ENCODE assay signal across 9 cellular contexts in genomic region chr11:94583885-94584500, GRCh38. TPM values are rescaled to one million over a fixed set of nuclear protein-coding genes. Genes with fewer than 3 reads are reported as not detected.
DNase-seq lines count a peak whose midpoint lies in the region; ATAC-seq, FAIRE-seq and TF ChIP-seq lines count a peak whose summit lies in the region.
"Had no signal": no experiment of that assay in that cellular context is flagged by ENCODE, and none has a peak within 500 bp of the region (broad histone marks: within the 10 kb centered on the region; RNA-seq: fewer than 3 reads in every experiment).

No MANE protein-coding gene starts in this region.

- peak overlapping the region; percentile 85 for H3K27ac Mint-ChIP-seq in stimulated activated naive B cell treated with anti-CD40 and anti-IgM and Interleukin-4, amounts not matched to agents 10 μg/mL and 1 μg/mL and 100 μg/mL, for 72 hours

- no peaks in the 10 kb centered on the region for H3K27me3 Mint-ChIP-seq in stimulated activated naive B cell treated with anti-CD40 and anti-IgM and Interleukin-4, amounts not matched to agents 10 μg/mL and 1 μg/mL and 100 μg/mL, for 72 hours

- H3K9me3 Mint-ChIP-seq in stimulated activated naive B cell treated with anti-CD40 and anti-IgM and Interleukin-4, amounts not matched to agents 10 μg/mL and 1 μg/mL and 100 μg/mL, for 72 hours: no peaks in the 10 kb centered on the region

- H3K9ac ChIP-seq in colonic mucosa (ENCODE audit: low read depth in 2 of 2, low read length in 2 of 2): no peak overlapping the region

- peak overlapping the region; percentile 33 to 62 for H3K4me3 Mint-ChIP-seq in stimulated activated naive B cell treated with anti-CD40 and anti-IgM and Interleukin-4, amounts not matched to agents 10 μg/mL and 1 μg/mL and 100 μg/mL, for 72 hours

- ATAC-seq in Right ventricle myocardium superior (ENCODE audit: poor library complexity) (peak; percentile 46), right cardiac atrium (no peak), HG02678 (IDR thresholded peaks at IDR 0.05; ENCODE audit: unreplicated experiment) (peak; percentile 53)
- peak; percentile 67 to 75 for ATAC-seq in stimulated activated naive B cell treated with anti-CD40 and anti-IgM and Interleukin-4, amounts not matched to agents 10 μg/mL and 1 μg/mL and 100 μg/mL, for 72 hours (replicated peaks)

- H3K4me3 ChIP-seq in right cardiac atrium (ENCODE audit: low read length): no peak overlapping the region
- H3K4me3 ChIP-seq in colonic mucosa: no peak overlapping the region

- no peaks in the 10 kb centered on the region for H3K36me3 Mint-ChIP-seq in stimulated activated naive B cell treated with anti-CD40 and anti-IgM and Interleukin-4, amounts not matched to agents 10 μg/mL and 1 μg/mL and 100 μg/mL, for 72 hours

- H3K27ac ChIP-seq in right cardiac atrium (ENCODE audit: low read length) (no peak overlapping the region), colonic mucosa (no peak overlapping the region)

- no peaks in the 10 kb centered on the region for H3K27me3 ChIP-seq in right cardiac atrium (ENCODE audit: control insufficient read depth, insufficient read depth)
- H3K27me3 ChIP-seq in colonic mucosa: no peaks in the 10 kb centered on the region

- FAIRE-seq in D721Med (lab: Jason Lieb, UNC): no peak

- H3K4me1 Mint-ChIP-seq in stimulated activated naive B cell treated with anti-CD40 and anti-IgM and Interleukin-4, amounts not matched to agents 10 μg/mL and 1 μg/mL and 100 μg/mL, for 72 hours: peaks cover 21 to 35% of the 10 kb centered on the region in 2 donors

- intact Hi-C loops in Right ventricle myocardium superior (cut with DNase I): no loop called here
- intact Hi-C loops in right cardiac atrium (cut with DNase I): no loop called here
- intact Hi-C loops in colonic mucosa (cut with DNase I): no loop called here

- DNase-seq in Right ventricle myocardium superior: no peak
- no peak for DNase-seq in right cardiac atrium
- DNase-seq in SKM-1 treated with dmso at 0.1 percent for 144 hours (lab: John Stamatoyannopoulos, UW; ENCODE audit: unreplicated experiment): peak; percentile 73
- peak; percentile 18 for DNase-seq in stimulated activated naive B cell treated with anti-CD40 and anti-IgM and Interleukin-4, amounts not matched to agents 10 μg/mL and 1 μg/mL and 100 μg/mL, for 72 hours
- DNase-seq in D721Med (ENCODE audit: insufficient read length, low spot score): no peak
- DNase-seq in NCI-H526 (lab: John Stamatoyannopoulos, UW): no peak
- no peak for DNase-seq in colonic mucosa
- DNase-seq: substantia nigra had no signal

- H3K9me3 ChIP-seq in right cardiac atrium (ENCODE audit: control insufficient read depth, low read length) (no peaks in the 10 kb centered on the region), colonic mucosa (no peaks in the 10 kb centered on the region)

- H3K36me3 ChIP-seq in colonic mucosa: no peaks in the 10 kb centered on the region

- WGBS in right cardiac atrium: 67% methylated on average over 3 of the region's 3 CpGs

- H3K4me1 ChIP-seq in right cardiac atrium (ENCODE audit: control insufficient read depth, insufficient read depth, low read length) (no peaks in the 10 kb centered on the region), colonic mucosa (no peaks in the 10 kb centered on the region)

- TF ChIP-seq CTCF in D721Med (IDR thresholded peaks at IDR 0.05; ENCODE audit: insufficient read depth, missing control alignments) (no peak), colonic mucosa (IDR thresholded peaks at IDR 0.05) (no peak)

RNA-seq across cellular contexts. Expression of gene PIWIL4, which starts 16.8 kb away (rescaled TPM):
- total RNA-seq in Right ventricle myocardium superior: 0.78 TPM
- 1 to 10 TPM; 1.1 to 3.5 (median 1.8) TPM for total RNA-seq in right cardiac atrium
- 1.6 TPM for polyA plus RNA-seq in right cardiac atrium
- total RNA-seq in colonic mucosa: 1 to 10 TPM; 6.3 to 6.7 TPM

RNA-seq across cellular contexts. Expression of gene FUT4, which starts 40.3 kb away (rescaled TPM):
- total RNA-seq in Right ventricle myocardium superior (1.4 TPM), right cardiac atrium (1 to 10 TPM; 2.0 to 2.9 (median 2.5) TPM), colonic mucosa (10 to 100 TPM; 28.0 to 28.5 TPM)
- 1.2 TPM for polyA plus RNA-seq in right cardiac atrium

Comparison
In these comparisons a context has a peak if more than half of its experiments do, and no peak if none do; other contexts are left out.
1. ATAC-seq: peak in Right ventricle myocardium superior (single experiment), HG02678 (single experiment) and stimulated activated naive B cell treated with anti-CD40 and anti-IgM and Interleukin-4, amounts not matched to agents 10 μg/mL and 1 μg/mL and 100 μg/mL, for 72 hours (2 of 2); none in right cardiac atrium (0 of 2).
2. DNase-seq: peak in SKM-1 treated with dmso at 0.1 percent for 144 hours (single experiment) and stimulated activated naive B cell treated with anti-CD40 and anti-IgM and Interleukin-4, amounts not matched to agents 10 μg/mL and 1 μg/mL and 100 μg/mL, for 72 hours (single experiment); none in Right ventricle myocardium superior (single experiment), right cardiac atrium (0 of 3), D721Med (single experiment), NCI-H526 (0 of 2) and colonic mucosa (single experiment).
3. RNA of gene FUT4, which starts 40.3 kb away (total RNA-seq): 28.0 to 28.5 TPM in colonic mucosa; 2.0 to 2.9 TPM in right cardiac atrium and 1.4 TPM in Right ventricle myocardium superior (single experiment); every median in the first group is over 4 times any median in the second.